Comparison of ENCODE assay signal across 22 cellular contexts in genomic region chr3:132286035-132286434, GRCh38. TPM values are rescaled to one million over a fixed set of nuclear protein-coding genes. Genes with fewer than 3 reads are reported as not detected.
"Had no signal": no experiment of that assay in that cellular context is flagged by ENCODE, and none has a peak within 500 bp of the region (broad histone marks: within the 10 kb centered on the region; RNA-seq: fewer than 3 reads in every experiment).

No MANE protein-coding gene starts in this region.

- H3K9me3 Mint-ChIP-seq: activated B cell treated with CpG ODN at 0.5 μM for 24 hours; activated naive CD4-positive, alpha-beta T cell treated with anti-CD3 and anti-CD28 coated beads, Interleukin-2, amount 50 U/mL, for 72 hours; activated T-helper 2 cell treated with anti-CD3 and anti-CD28 coated beads, Interferon-gamma antibody, Interleukin-2, Interleukin-4, amounts not matched to agents 10 μg/mL and 5 μg/mL and 100 μg/mL, durations not matched to agents 14 hours and 24 hours and 36 hours; stimulated activated naive CD8-positive, alpha-beta T cell treated with anti-CD3 and anti-CD28 coated beads, Interleukin-15, Interleukin-2, amounts not matched to agents 100 ng/mL and 50 ng/mL, for 24 hours had no signal

- H3K36me3 Mint-ChIP-seq: activated CD8-positive, alpha-beta memory T cell treated with anti-CD3 and anti-CD28 coated beads, Interleukin-2, amount 10 ng/mL, durations not matched to agents 7 days and 5 days; activated naive CD4-positive, alpha-beta T cell treated with anti-CD3 and anti-CD28 coated beads, Interleukin-2, amount 50 U/mL, for 72 hours had no signal

- H3K27me3 ChIP-seq: breast epithelium, gastrocnemius medialis, tibial artery had no signal

- H3K27ac Mint-ChIP-seq: activated B cell treated with CpG ODN at 0.5 μM for 24 hours; activated CD4-positive, alpha-beta T cell treated with anti-CD3 and anti-CD28 coated beads for 36 hours; activated CD8-positive, alpha-beta memory T cell treated with anti-CD3 and anti-CD28 coated beads, Interleukin-2, amount 10 ng/mL, durations not matched to agents 7 days and 5 days; activated CD8-positive, alpha-beta T cell treated with anti-CD3 and anti-CD28 coated beads, Interleukin-2, amount 10 ng/mL, durations not matched to agents 7 days and 5 days; activated naive CD4-positive, alpha-beta T cell treated with anti-CD3 and anti-CD28 coated beads, Interleukin-2, amount 50 U/mL, for 72 hours; activated T-helper 2 cell treated with anti-CD3 and anti-CD28 coated beads, Interferon-gamma antibody, Interleukin-2, Interleukin-4, amounts not matched to agents 10 μg/mL and 5 μg/mL and 100 μg/mL, durations not matched to agents 14 hours and 24 hours and 36 hours; naive thymus-derived CD8-positive, alpha-beta T cell; stimulated activated naive CD8-positive, alpha-beta T cell treated with anti-CD3 and anti-CD28 coated beads, Interleukin-15, Interleukin-2, amounts not matched to agents 100 ng/mL and 50 ng/mL, for 24 hours had no signal

- H3K9me3 ChIP-seq: breast epithelium, gastrocnemius medialis had no signal

- H3K36me3 ChIP-seq: breast epithelium, gastrocnemius medialis, tibial artery had no signal

- H3K4me1 Mint-ChIP-seq: activated B cell treated with CpG ODN at 0.5 μM for 24 hours; activated CD4-positive, alpha-beta T cell treated with anti-CD3 and anti-CD28 coated beads for 36 hours; central memory CD8-positive, alpha-beta T cell had no signal

- H3K4me1 ChIP-seq: breast epithelium, gastrocnemius medialis, tibial artery had no signal

- ATAC-seq: activated CD4-positive, alpha-beta T cell treated with anti-CD3 and anti-CD28 coated beads for 36 hours; activated CD8-positive, alpha-beta memory T cell treated with anti-CD3 and anti-CD28 coated beads, Interleukin-2, amount 10 ng/mL, durations not matched to agents 7 days and 5 days; activated CD8-positive, alpha-beta T cell treated with anti-CD3 and anti-CD28 coated beads, Interleukin-2, amount 10 ng/mL, durations not matched to agents 7 days and 5 days; activated naive CD4-positive, alpha-beta T cell treated with anti-CD3 and anti-CD28 coated beads, Interleukin-2, amount 50 U/mL, for 72 hours; gastrocnemius medialis; left colon; naive thymus-derived CD8-positive, alpha-beta T cell had no signal

- H3K4me3 ChIP-seq: breast epithelium, gastrocnemius medialis, tibial artery had no signal

- H3K27me3 Mint-ChIP-seq: activated B cell treated with CpG ODN at 0.5 μM for 24 hours; dendritic cell treated with granulocyte-macrophage colony-stimulating factor and Interleukin-4, amounts not matched to agents 40 ng/mL and 50 ng/mL, for 4 days had no signal

- H3K27ac ChIP-seq: breast epithelium, epithelial cell of prostate, gastrocnemius medialis, tibial artery had no signal

- DNase-seq: activated B cell treated with CpG ODN at 0.5 μM for 24 hours; activated CD4-positive, alpha-beta T cell treated with anti-CD3 and anti-CD28 coated beads for 36 hours; activated CD8-positive, alpha-beta memory T cell treated with anti-CD3 and anti-CD28 coated beads, Interleukin-2, amount 10 ng/mL, durations not matched to agents 7 days and 5 days; activated CD8-positive, alpha-beta T cell treated with anti-CD3 and anti-CD28 coated beads, Interleukin-2, amount 10 ng/mL, durations not matched to agents 7 days and 5 days; activated T-cell treated with anti-CD3 and anti-CD28 coated beads, Interleukin-2, amount 50 U/mL, for 48 hours; gastrocnemius medialis; glutamatergic neuron; kidney; left colon; naive thymus-derived CD8-positive, alpha-beta T cell; stimulated activated CD4-positive, alpha-beta T cell treated with anti-CD3 and anti-CD28 coated beads, Interleukin-12 subunit alpha, Interleukin-12 subunit beta, amount 100 ng/mL, for 4 hours; stimulated activated CD4-positive, alpha-beta T cell treated with anti-CD3 and anti-CD28 coated beads, Interleukin-4, amount 100 ng/mL, for 1 hour; T-helper 2 cell; tibial artery had no signal

- H3K4me3 Mint-ChIP-seq: activated B cell treated with CpG ODN at 0.5 μM for 24 hours; activated CD4-positive, alpha-beta T cell treated with anti-CD3 and anti-CD28 coated beads for 36 hours; activated CD8-positive, alpha-beta memory T cell treated with anti-CD3 and anti-CD28 coated beads, Interleukin-2, amount 10 ng/mL, durations not matched to agents 7 days and 5 days; activated CD8-positive, alpha-beta T cell treated with anti-CD3 and anti-CD28 coated beads, Interleukin-2, amount 10 ng/mL, durations not matched to agents 7 days and 5 days; central memory CD8-positive, alpha-beta T cell; dendritic cell treated with granulocyte-macrophage colony-stimulating factor and Interleukin-4, amounts not matched to agents 40 ng/mL and 50 ng/mL, for 4 days; naive thymus-derived CD8-positive, alpha-beta T cell; neural crest cell; stimulated activated naive CD8-positive, alpha-beta T cell treated with anti-CD3 and anti-CD28 coated beads, Interleukin-15, Interleukin-2, amounts not matched to agents 100 ng/mL and 50 ng/mL, for 24 hours had no signal

- FAIRE-seq: kidney had no signal

RNA-seq across cellular contexts. Expression of gene ACP3, which starts 31.2 kb away (rescaled TPM):
- total RNA-seq: activated CD4-positive, alpha-beta T cell treated with anti-CD3 and anti-CD28 coated beads for 36 hours; activated CD8-positive, alpha-beta memory T cell treated with anti-CD3 and anti-CD28 coated beads, Interleukin-2, amount 10 ng/mL, durations not matched to agents 7 days and 5 days; activated CD8-positive, alpha-beta T cell treated with anti-CD3 and anti-CD28 coated beads, Interleukin-2, amount 10 ng/mL, durations not matched to agents 7 days and 5 days; activated naive CD4-positive, alpha-beta T cell treated with anti-CD3 and anti-CD28 coated beads, Interleukin-2, amount 50 U/mL, for 72 hours; activated T-helper 2 cell treated with anti-CD3 and anti-CD28 coated beads, Interferon-gamma antibody, Interleukin-2, Interleukin-4, amounts not matched to agents 10 μg/mL and 5 μg/mL and 100 μg/mL, durations not matched to agents 14 hours and 24 hours and 36 hours; naive thymus-derived CD8-positive, alpha-beta T cell; neural crest cell had no signal
- polyA plus RNA-seq: naive thymus-derived CD8-positive, alpha-beta T cell had no signal
